In the genomic region with DNA sequence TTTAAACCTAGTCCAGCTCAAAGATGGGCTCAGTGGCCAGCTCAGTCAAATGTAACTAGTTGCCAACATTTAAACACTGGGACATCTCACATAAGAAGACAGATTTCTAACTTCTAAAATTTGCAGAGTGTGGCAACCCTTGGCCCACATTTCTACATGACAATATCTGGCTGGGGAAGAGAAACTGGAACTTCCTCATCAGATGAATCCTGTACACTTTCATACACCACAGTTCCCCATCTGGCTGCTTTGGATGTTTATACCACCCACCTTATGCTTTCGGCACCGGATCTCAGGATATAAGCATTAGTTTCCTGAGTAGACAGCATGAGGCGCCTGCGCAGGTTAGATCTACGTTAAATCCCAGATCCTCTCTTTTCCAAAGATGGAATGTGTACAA, we compare ENCODE assay signal across 21 cellular contexts.
"Had no signal": no experiment of that assay in that cellular context is flagged by ENCODE, and none has a peak within 500 bp of the region (broad histone marks: within the 10 kb centered on the region; RNA-seq: fewer than 3 reads in every experiment).

No MANE protein-coding gene starts in this region.

- ATAC-seq: activated CD4-positive, CD25-positive, alpha-beta regulatory T cell treated with anti-CD3 and anti-CD28 coated beads, Interleukin-2, amount 50 U/mL, for 24 hours; activated CD8-positive, alpha-beta T cell treated with anti-CD3 and anti-CD28 coated beads, Interleukin-2, amount 10 ng/mL, durations not matched to agents 7 days and 5 days; activated T-cell treated with anti-CD3 and anti-CD28 coated beads, Interleukin-2, amount 50 U/mL, for 4 hours; gastrocnemius medialis; naive thymus-derived CD8-positive, alpha-beta T cell; stimulated activated naive CD8-positive, alpha-beta T cell treated with anti-CD3 and anti-CD28 coated beads, Interleukin-15, Interleukin-2, amounts not matched to agents 100 U/mL and 50 U/mL, for 24 hours had no signal

- FAIRE-seq: pancreas had no signal

- H3K27me3 ChIP-seq: brain microvascular endothelial cell, gastrocnemius medialis, heart left ventricle, pancreas, tibial nerve, vagina had no signal

- H3K27ac ChIP-seq: brain microvascular endothelial cell, coronary artery, gastrocnemius medialis, pancreas, tibial nerve, vagina had no signal

- H3K9me3 ChIP-seq: gastrocnemius medialis, pancreas, vagina had no signal

- H3K4me1 ChIP-seq: gastrocnemius medialis, pancreas had no signal

- H3K36me3 ChIP-seq: brain microvascular endothelial cell, gastrocnemius medialis, heart left ventricle, pancreas, tibial nerve, vagina had no signal

- DNase-seq: activated CD4-positive, alpha-beta T cell treated with anti-CD3 and anti-CD28 coated beads, Interleukin-2, amount 10 ng/mL, durations not matched to agents 7 days and 5 days; activated CD8-positive, alpha-beta T cell treated with anti-CD3 and anti-CD28 coated beads, Interleukin-2, amount 10 ng/mL, durations not matched to agents 7 days and 5 days; activated naive CD4-positive, alpha-beta T cell treated with anti-CD3 and anti-CD28 coated beads, Interleukin-2, amount 50 U/mL, for 16 hours; activated T-cell treated with anti-CD3 and anti-CD28 coated beads, Interleukin-2, amount 50 U/mL, for 4 hours; aorta; brain microvascular endothelial cell; central memory CD4-positive, alpha-beta T cell; gastrocnemius medialis; heart left ventricle; mesendoderm; naive thymus-derived CD8-positive, alpha-beta T cell; pancreas; stimulated activated CD4-positive, alpha-beta T cell treated with anti-CD3 and anti-CD28 coated beads, Interleukin-12 subunit alpha, Interleukin-12 subunit beta, amount 100 ng/mL, for 4 hours; stimulated activated CD4-positive, alpha-beta T cell treated with anti-CD3 and anti-CD28 coated beads, Interleukin-2, amount 100 ng/mL, for 24 hours; stimulated activated naive CD8-positive, alpha-beta T cell treated with anti-CD3 and anti-CD28 coated beads, Interleukin-15, Interleukin-2, amounts not matched to agents 100 U/mL and 50 U/mL, for 24 hours; substantia nigra; T1000 had no signal

- H3K4me3 ChIP-seq: coronary artery, gastrocnemius medialis, heart left ventricle, pancreas, tibial nerve, vagina had no signal
